In genomic region chr17:74141612-74142011, GRCh38 we compare ENCODE assay signal across 33 cellular contexts.
"Had no signal": no experiment of that assay in that cellular context is flagged by ENCODE, and none has a peak within 500 bp of the region (broad histone marks: within the 10 kb centered on the region; RNA-seq: fewer than 3 reads in every experiment).

No MANE protein-coding gene starts in this region.

- H3K4me1 ChIP-seq: adrenal gland, ascending aorta, body of pancreas, breast epithelium had no signal

- H3K27ac ChIP-seq: adrenal gland, ascending aorta, body of pancreas, brain microvascular endothelial cell, breast epithelium, cardiac muscle cell had no signal

- FAIRE-seq: astrocyte, bronchial epithelial cell, colon had no signal

- H3K36me3 ChIP-seq: adrenal gland, ascending aorta, brain microvascular endothelial cell, breast epithelium, cardiac muscle cell had no signal

- H3K4me3 ChIP-seq: adrenal gland, ascending aorta, body of pancreas, breast epithelium, cardiac muscle cell had no signal

- H3K27me3 ChIP-seq: adrenal gland, ascending aorta, body of pancreas, brain microvascular endothelial cell, breast epithelium, cardiac muscle cell had no signal

- DNase-seq: activated effector memory CD4-positive, alpha-beta T cell treated with anti-CD3 and anti-CD28 coated beads, Interleukin-2, amount 50 U/mL, for 16 hours; activated effector memory CD4-positive, alpha-beta T cell treated with Interleukin-2 at 50 U/mL for 16 hours; activated gamma-delta T cell; activated gamma-delta T cell treated with Interleukin-2 at 50 U/mL for 16 hours; activated naive CD4-positive, alpha-beta T cell; activated naive CD4-positive, alpha-beta T cell treated with anti-CD3 and anti-CD28 coated beads for 36 hours; activated naive CD4-positive, alpha-beta T cell treated with anti-CD3 and anti-CD28 coated beads, Interleukin-2, amount 10 ng/mL, durations not matched to agents 7 days and 5 days; activated naive CD4-positive, alpha-beta T cell treated with anti-CD3 and anti-CD28 coated beads, Interleukin-2, amount 50 U/mL, for 16 hours; activated naive CD4-positive, alpha-beta T cell treated with Interleukin-2 at 50 U/mL for 16 hours; activated naive CD8-positive, alpha-beta T cell treated with anti-CD3 and anti-CD28 coated beads for 36 hours; activated naive CD8-positive, alpha-beta T cell treated with anti-CD3 and anti-CD28 coated beads, Interleukin-2, amount 10 ng/mL, durations not matched to agents 7 days and 5 days; activated naive CD8-positive, alpha-beta T cell treated with anti-CD3 and anti-CD28 coated beads, Interleukin-2, amount 50 U/mL, for 24 hours; activated T-cell treated with anti-CD3 and anti-CD28 coated beads, Interleukin-2, amount 50 U/mL, for 4 hours; activated T-cell treated with anti-CD3 and anti-CD28 coated beads, Interleukin-2, amount 50 U/mL, for 48 hours; activated T-cell treated with anti-CD3 and anti-CD28 coated beads, Interleukin-2, amount 50 U/mL, for 72 hours; adrenal gland; amniotic stem cell; amygdala; anterior cingulate cortex; aorta; body of pancreas; brain microvascular endothelial cell; caudate nucleus; central memory CD4-positive, alpha-beta T cell; cerebellar nuclear complex had no signal

- ATAC-seq: activated naive CD4-positive, alpha-beta T cell treated with anti-CD3 and anti-CD28 coated beads, Interleukin-2, amount 50 U/mL, for 72 hours; activated naive CD8-positive, alpha-beta T cell treated with anti-CD3 and anti-CD28 coated beads, Interleukin-2, amount 50 U/mL, for 24 hours; activated T-cell treated with anti-CD3 and anti-CD28 coated beads, Interleukin-2, amount 50 U/mL, for 4 hours; activated T-cell treated with anti-CD3 and anti-CD28 coated beads, Interleukin-2, amount 50 U/mL, for 72 hours; activated T-helper 17 cell treated with anti-CD3 and anti-CD28 coated beads, Interleukin-2, amount 50 U/mL, for 72 hours; body of pancreas had no signal
